ENCODE assay signal across 8 cellular contexts in genomic region chr18:51537487-51537886, GRCh38.
DNase-seq lines count a peak whose midpoint lies in the region; ATAC-seq and TF ChIP-seq lines count a peak whose summit lies in the region.

No MANE protein-coding gene starts in this region.

- no peaks in the 10 kb centered on the region for H3K9me3 ChIP-seq in tibial artery

- DNase-seq in C1 segment of cervical spinal cord (lab: John Stamatoyannopoulos, UW) (peak in 8 of 14 donors; percentile 1 to 21 (median 8)), LNCaP clone FGC (ENCODE audit: low read depth) (peak; percentile 70), UCSD-AML1 (lab: John Stamatoyannopoulos, UW; ENCODE audit: unreplicated experiment) (peak; percentile 35), iPS DF 19.7 (ENCODE audit: low read depth, low spot score) (peak; percentile 33), ACHN (no peak), tibial artery (no peak), hepatic stellate cell (ENCODE audit: low spot score) (no peak)

- H3K27me3 ChIP-seq in tibial artery, result no peaks in the 10 kb centered on the region

- intact Hi-C loops in tibial artery (cut with DNase I; ENCODE audit: low total_unique reads), result no loop called here

- H3K4me3 ChIP-seq in LNCaP clone FGC (ENCODE audit: low read depth, low read length) (no peak overlapping the region), tibial artery (no peak overlapping the region)

- H3K36me3 ChIP-seq in tibial artery, result no peaks in the 10 kb centered on the region

- H3K4me1 ChIP-seq in tibial artery, result no peaks in the 10 kb centered on the region

- in situ Hi-C loops in ACHN (cut with HindIII; ENCODE audit: low pct_ligation_motif_present, low pct_unique_long_range_greater_than_20kb, low sequenced_read_pairs), result no loop called here

- no peak overlapping the region for H3K27ac ChIP-seq in tibial artery

- TF ChIP-seq CTCF in LNCaP clone FGC (IDR thresholded peaks at IDR 0.05; ENCODE audit: control insufficient read depth, extremely low read depth, insufficient read depth) (peak; percentile 85), tibial artery (IDR thresholded peaks at IDR 0.05) (no peak)

- ATAC-seq in GM19463 (IDR thresholded peaks at IDR 0.05; ENCODE audit: unreplicated experiment), result peak; percentile 90

Comparison
In these comparisons a context has a peak if more than half of its experiments do, and no peak if none do; other contexts are left out.
1. DNase-seq: peak in C1 segment of cervical spinal cord (8 of 14), LNCaP clone FGC (single experiment), UCSD-AML1 (single experiment) and iPS DF 19.7 (single experiment); none in ACHN (single experiment), tibial artery (0 of 2) and hepatic stellate cell (single experiment).